In the genomic region with DNA sequence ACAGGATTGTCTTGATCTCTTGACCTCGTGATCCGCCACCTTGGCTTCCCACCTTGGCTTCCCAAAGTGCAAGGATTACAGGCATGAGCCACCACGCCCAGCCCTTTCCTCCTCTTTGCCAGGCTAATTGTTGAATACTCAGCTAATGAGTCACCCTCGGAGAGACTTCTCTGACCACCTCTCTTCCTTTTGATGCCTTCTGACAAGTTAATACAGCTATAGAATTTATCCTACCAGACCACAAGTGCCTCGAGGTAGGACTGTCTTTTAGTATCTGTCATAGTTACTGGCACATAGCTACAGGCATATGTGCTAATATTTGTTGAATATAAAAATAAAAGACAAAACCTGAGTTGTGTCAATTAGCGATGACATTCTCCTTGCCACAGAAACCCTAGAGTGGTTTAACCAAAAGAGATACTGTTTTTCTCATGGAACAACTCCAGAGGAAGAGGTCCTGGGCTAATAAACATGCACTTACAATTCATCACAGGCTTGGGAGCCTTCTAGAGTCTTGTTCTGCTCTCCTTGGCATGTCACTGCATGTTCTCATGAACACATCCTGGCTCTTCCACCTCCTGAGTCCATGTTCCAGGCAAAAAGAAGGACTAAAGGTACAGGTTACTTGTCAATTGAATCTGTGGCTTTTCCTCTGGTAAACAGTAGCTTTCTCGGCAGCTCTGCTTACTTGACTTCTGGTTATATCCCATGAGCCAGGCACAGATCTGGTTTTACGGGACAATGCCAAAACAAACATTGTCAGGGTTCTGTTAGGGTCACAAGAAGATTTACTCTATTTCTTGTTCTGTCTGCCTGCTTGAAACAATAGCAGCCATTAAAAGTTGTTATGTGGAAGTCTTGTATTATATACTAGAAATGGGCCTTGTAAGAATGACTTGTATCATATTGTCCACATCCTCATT, we compare ENCODE assay signal across 13 cellular contexts.
DNase-seq lines count a peak whose midpoint lies in the region; ATAC-seq, FAIRE-seq and TF ChIP-seq lines count a peak whose summit lies in the region.
"Had no signal": no experiment of that assay in that cellular context is flagged by ENCODE, and none has a peak within 500 bp of the region (broad histone marks: within the 10 kb centered on the region; RNA-seq: fewer than 3 reads in every experiment).

No MANE protein-coding gene starts in this region.

- TF ChIP-seq EP300 in A549 (IDR thresholded peaks at IDR 0.05) = peak; percentile 41 to 53; a peak in 2 of 5 replicates

- H3K4me3 ChIP-seq in A549 (no peak overlapping the region; the same call in 2 of the 3 replicates), LNCaP clone FGC (ENCODE audit: low read depth, low read length) (no peak overlapping the region), cardiac fibroblast (replicated peaks in 1 of 2; ENCODE audit: low read depth in 2 of 2, low read length in 2 of 2) (no peak overlapping the region), right lobe of liver (no peak overlapping the region)
- H3K4me3 ChIP-seq: upper lobe of left lung had no signal

- H3K27me3 ChIP-seq in right lobe of liver = no peaks in the 10 kb centered on the region
- H3K27me3 ChIP-seq: upper lobe of left lung had no signal

- intact Hi-C loops in right lobe of liver (cut with DNase I) = loop anchor here in 1 of 2 donors (10.0 kb wide), 1 partner anchor 333 kb away; the partner anchor contains the start of gene THSD4

- no peak for TF ChIP-seq CTCF in A549 (IDR thresholded peaks at IDR 0.05)
- TF ChIP-seq CTCF in LNCaP clone FGC (IDR thresholded peaks at IDR 0.05; ENCODE audit: control insufficient read depth, extremely low read depth, insufficient read depth) = no peak
- TF ChIP-seq CTCF in cardiac fibroblast (IDR thresholded peaks at IDR 0.05; ENCODE audit: low read depth, low read length) = no peak
- TF ChIP-seq CTCF in right lobe of liver (IDR thresholded peaks at IDR 0.05) = no peak

- H3K36me3 ChIP-seq in right lobe of liver = no peaks in the 10 kb centered on the region
- H3K36me3 ChIP-seq: upper lobe of left lung had no signal

- ATAC-seq in A549 = peak in 1 of 2 experiments; percentile 25; a peak in 3 of 6 replicates
- peak; percentile 47 to 68 (median 56) for ATAC-seq in right lobe of liver
- ATAC-seq in HG02642 (IDR thresholded peaks at IDR 0.05; ENCODE audit: poor library complexity, unreplicated experiment) = no peak
- ATAC-seq in HG02938 (IDR thresholded peaks at IDR 0.05; ENCODE audit: unreplicated experiment) = no peak
- ATAC-seq: activated naive CD8-positive, alpha-beta T cell treated with anti-CD3 and anti-CD28 coated beads, Interleukin-2, amount 50 U/mL, for 24 hours had no signal

- H3K4me2 ChIP-seq in A549 = peak overlapping the region; percentile 67

- POLR2A ChIA-PET in A549 (lab: Yijun Ruan, JAX) = interaction anchor here (1.0 kb wide), 1 partner anchor 305 kb away, joined by 3 read pairs; no protein-coding TSS in a partner anchor

- H3K4me1 ChIP-seq in A549 (peaks cover 75% of the 10 kb centered on the region), right lobe of liver (peaks cover 0 to 32% (median 8%) of the 10 kb centered on the region in 4 donors)

- DNase-seq in A549 (ENCODE audit: low read depth in 1 of 2, low spot score in 1 of 2) (peak; percentile 42 to 81), LNCaP clone FGC (ENCODE audit: low read depth) (peak; percentile 45), cardiac fibroblast (ENCODE audit: low read depth in 2 of 2) (peak; percentile 25 to 55), right lobe of liver (no peak), hypothalamus (lab: John Stamatoyannopoulos, UW) (no peak)
- no peak for DNase-seq in stimulated activated CD4-positive, alpha-beta T cell treated with anti-CD3 and anti-CD28 coated beads, Interleukin-1b, Interleukin-23, amount 100 ng/mL, for 48 hours
- DNase-seq: activated naive CD8-positive, alpha-beta T cell treated with anti-CD3 and anti-CD28 coated beads, Interleukin-2, amount 50 U/mL, for 24 hours; left ventricle myocardium superior; MV-4-11; upper lobe of left lung had no signal

- FAIRE-seq in A549 (lab: Jason Lieb, UNC) = peak; percentile 7
- FAIRE-seq: A204.1 had no signal

- H3K9me3 ChIP-seq in A549 (no peaks in the 10 kb centered on the region), right lobe of liver (no peaks in the 10 kb centered on the region)
- H3K9me3 ChIP-seq: upper lobe of left lung had no signal

- CTCF ChIA-PET in A549 (lab: Yijun Ruan, JAX) = interaction anchor here (0.7 to 1.5 kb wide), 15 partner anchors 9 to 353 kb away, joined by 3 to 13 read pairs (median 3); no protein-coding TSS in a partner anchor

- TF ChIP-seq RAD21 in A549 (conservative IDR thresholded peaks at IDR 0.05 in 1 of 2, IDR thresholded peaks at IDR 0.05 in 1 of 2) = no peak

- H3K27ac ChIP-seq in A549 = peak overlapping the region; percentile 85
- peak overlapping the region in 2 of 3 donors; percentile 22 to 62 for H3K27ac ChIP-seq in right lobe of liver
- H3K27ac ChIP-seq: upper lobe of left lung had no signal

- 12% methylated on average over 8 of the region's 8 CpGs for WGBS in A549 (ENCODE audit: missing lambda C conversion rate)
- 67% methylated on average over 8 of the region's 8 CpGs for WGBS in right lobe of liver (ENCODE audit: insufficient coverage, low coverage, low lambda C conversion rate, missing lambda C conversion rate)

- TF ChIP-seq POLR2A in A549 (IDR thresholded peaks at IDR 0.05; ENCODE audit: low read length) (no peak), right lobe of liver (IDR thresholded peaks at IDR 0.05) (no peak)

TF ChIP-seq in A549, 52 proteins besides CTCF, POLR2A, EP300 and RAD21:
- no peak for TF ChIP-seq RNF2 (IDR thresholded peaks at IDR 0.05; ENCODE audit: borderline replicate concordance, low read depth)
- TF ChIP-seq, protein P1, sequence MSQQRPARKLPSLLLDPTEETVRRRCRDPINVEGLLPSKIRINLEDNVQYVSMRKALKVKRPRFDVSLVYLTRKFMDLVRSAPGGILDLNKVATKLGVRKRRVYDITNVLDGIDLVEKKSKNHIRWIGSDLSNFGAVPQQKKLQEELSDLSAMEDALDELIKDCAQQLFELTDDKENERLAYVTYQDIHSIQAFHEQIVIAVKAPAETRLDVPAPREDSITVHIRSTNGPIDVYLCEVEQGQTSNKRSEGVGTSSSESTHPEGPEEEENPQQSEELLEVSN (IDR thresholded peaks at IDR 0.05; ENCODE audit: borderline replicate concordance, low read depth) = peak; percentile 68; the same call in 1 of the 2 replicates
- TF ChIP-seq, protein P2, sequence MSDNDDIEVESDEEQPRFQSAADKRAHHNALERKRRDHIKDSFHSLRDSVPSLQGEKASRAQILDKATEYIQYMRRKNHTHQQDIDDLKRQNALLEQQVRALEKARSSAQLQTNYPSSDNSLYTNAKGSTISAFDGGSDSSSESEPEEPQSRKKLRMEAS (IDR thresholded peaks at IDR 0.05) = peak; percentile 89
- peak; percentile 63; the same call in 1 of the 2 replicates for TF ChIP-seq GATA3 (IDR thresholded peaks at IDR 0.05; ENCODE audit: borderline replicate concordance)
- TF ChIP-seq, protein P3, sequence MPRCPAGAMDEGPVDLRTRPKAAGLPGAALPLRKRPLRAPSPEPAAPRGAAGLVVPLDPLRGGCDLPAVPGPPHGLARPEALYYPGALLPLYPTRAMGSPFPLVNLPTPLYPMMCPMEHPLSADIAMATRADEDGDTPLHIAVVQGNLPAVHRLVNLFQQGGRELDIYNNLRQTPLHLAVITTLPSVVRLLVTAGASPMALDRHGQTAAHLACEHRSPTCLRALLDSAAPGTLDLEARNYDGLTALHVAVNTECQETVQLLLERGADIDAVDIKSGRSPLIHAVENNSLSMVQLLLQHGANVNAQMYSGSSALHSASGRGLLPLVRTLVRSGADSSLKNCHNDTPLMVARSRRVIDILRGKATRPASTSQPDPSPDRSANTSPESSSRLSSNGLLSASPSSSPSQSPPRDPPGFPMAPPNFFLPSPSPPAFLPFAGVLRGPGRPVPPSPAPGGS (IDR thresholded peaks at IDR 0.05) = no peak
- TF ChIP-seq NPAS2 (CRISPR knock-in tag; IDR thresholded peaks at IDR 0.05; ENCODE audit: borderline replicate concordance) = no peak
- TF ChIP-seq RFX5 (IDR thresholded peaks at IDR 0.05) = no peak
- TF ChIP-seq RARB (CRISPR knock-in tag; IDR thresholded peaks at IDR 0.05) = no peak
- 0 out of 2 replicates have a peak, but pooled peaks have one; percentile 5 for TF ChIP-seq ZNF302 (CRISPR knock-in tag; IDR thresholded peaks at IDR 0.05)
- no peak for TF ChIP-seq HDAC2 (IDR thresholded peaks at IDR 0.05)
- no peak for TF ChIP-seq CHD4 (IDR thresholded peaks at IDR 0.05; ENCODE audit: borderline replicate concordance)
- TF ChIP-seq TP53 (CRISPR knock-in tag; IDR thresholded peaks at IDR 0.05) = no peak
- 0 out of 2 replicates have a peak, but pooled peaks have one; percentile 40 for TF ChIP-seq TFCP2L1 (CRISPR knock-in tag; IDR thresholded peaks at IDR 0.05)
- TF ChIP-seq JUN (IDR thresholded peaks at IDR 0.05) = peak; percentile 48 to 70; a peak in 4 of 5 replicates
- 0 out of 2 replicates have a peak, but pooled peaks have one; percentile 47 for TF ChIP-seq HOXB13 (CRISPR knock-in tag; IDR thresholded peaks at IDR 0.05; ENCODE audit: low read depth)
- TF ChIP-seq RCOR1 (IDR thresholded peaks at IDR 0.05; ENCODE audit: low read depth, low read length) = no peak
- no peak for TF ChIP-seq POLR2AphosphoS2 (conservative IDR thresholded peaks at IDR 0.05; ENCODE audit: low read length)
- TF ChIP-seq MAFK (IDR thresholded peaks at IDR 0.05; ENCODE audit: partially characterized antibody) = no peak
- no peak for TF ChIP-seq MYC (IDR thresholded peaks at IDR 0.05; ENCODE audit: borderline replicate concordance, low read length)
- no peak for TF ChIP-seq CHD2 (IDR thresholded peaks at IDR 0.05; ENCODE audit: low read length, partially characterized antibody)
- peak; percentile 63 for TF ChIP-seq JUNB (IDR thresholded peaks at IDR 0.05)
- peak; percentile 60; the same call in 1 of the 2 replicates for TF ChIP-seq EHF (CRISPR knock-in tag; IDR thresholded peaks at IDR 0.05)
- TF ChIP-seq ESRRA (IDR thresholded peaks at IDR 0.05; ENCODE audit: borderline replicate concordance, low read length) = no peak
- TF ChIP-seq FOSL2 (IDR thresholded peaks at IDR 0.05) = peak; percentile 62
- TF ChIP-seq FOSL2 (CRISPR knock-in tag; IDR thresholded peaks at IDR 0.05) = peak; percentile 80

Comparison
In these comparisons a context has a peak if more than half of its experiments do, and no peak if none do; other contexts are left out.
1. ATAC-seq: peak in right lobe of liver (4 of 4); none in HG02642 (single experiment) and HG02938 (single experiment).
2. DNase-seq: peak in A549 (2 of 2), LNCaP clone FGC (single experiment) and cardiac fibroblast (2 of 2); none in right lobe of liver (0 of 3), hypothalamus (0 of 51) and stimulated activated CD4-positive, alpha-beta T cell treated with anti-CD3 and anti-CD28 coated beads, Interleukin-1b, Interleukin-23, amount 100 ng/mL, for 48 hours (single experiment).